Comparison of ENCODE assay signal across 30 cellular contexts in genomic region chr3:40196966-40197365, GRCh38.
"Had no signal": no experiment of that assay in that cellular context is flagged by ENCODE, and none has a peak within 500 bp of the region (broad histone marks: within the 10 kb centered on the region; RNA-seq: fewer than 3 reads in every experiment).

No MANE protein-coding gene starts in this region.

- H3K36me3 ChIP-seq: adrenal gland, WERI-Rb-1 had no signal

- H3K27me3 ChIP-seq: adrenal gland, body of pancreas had no signal

- FAIRE-seq: colon, endometrium, endothelial cell of umbilical vein, frontal cortex had no signal

- H3K27ac ChIP-seq: adrenal gland, body of pancreas, epithelial cell of prostate, WERI-Rb-1 had no signal

- H3K9me3 ChIP-seq: adrenal gland, body of pancreas had no signal

- H3K4me1 ChIP-seq: adrenal gland, body of pancreas had no signal

- DNase-seq: activated B cell treated with CpG ODN at 0.5 μM for 24 hours; activated CD4-positive, alpha-beta memory T cell treated with anti-CD3 and anti-CD28 coated beads, Interleukin-2, amount 10 ng/mL, durations not matched to agents 7 days and 5 days; activated CD4-positive, alpha-beta T cell treated with anti-CD3 and anti-CD28 coated beads for 48 hours; activated effector memory CD4-positive, alpha-beta T cell treated with anti-CD3 and anti-CD28 coated beads, Interleukin-2, amount 50 U/mL, for 16 hours; activated naive CD4-positive, alpha-beta T cell treated with anti-CD3 and anti-CD28 coated beads for 36 hours; activated naive CD8-positive, alpha-beta T cell treated with anti-CD3 and anti-CD28 coated beads for 36 hours; activated naive CD8-positive, alpha-beta T cell treated with anti-CD3 and anti-CD28 coated beads, Interleukin-2, amount 50 U/mL, for 24 hours; activated T-cell treated with anti-CD3 and anti-CD28 coated beads, Interleukin-2, amount 50 U/mL, for 1 hour; activated T-cell treated with anti-CD3 and anti-CD28 coated beads, Interleukin-2, amount 50 U/mL, for 48 hours; adrenal gland; amygdala; aorta; body of pancreas; caudate nucleus; cortex of kidney; dermis blood vessel endothelial cell; effector CD4-positive, alpha-beta T cell; effector memory CD8-positive, alpha-beta T cell; foreskin fibroblast; head of caudate nucleus; T-helper 1 cell; T-helper 17 cell; T1000; WERI-Rb-1 had no signal

- H3K4me3 ChIP-seq: adrenal gland, body of pancreas had no signal

- ATAC-seq: activated CD4-positive, CD25-positive, alpha-beta regulatory T cell treated with anti-CD3 and anti-CD28 coated beads, Interleukin-2, amount 50 U/mL, for 24 hours; activated naive CD8-positive, alpha-beta T cell treated with anti-CD3 and anti-CD28 coated beads, Interleukin-2, amount 50 U/mL, for 24 hours; body of pancreas; effector memory CD8-positive, alpha-beta T cell; T-helper 17 cell had no signal
